Comparison of ENCODE assay signal across 1 cellular context in the genomic region with DNA sequence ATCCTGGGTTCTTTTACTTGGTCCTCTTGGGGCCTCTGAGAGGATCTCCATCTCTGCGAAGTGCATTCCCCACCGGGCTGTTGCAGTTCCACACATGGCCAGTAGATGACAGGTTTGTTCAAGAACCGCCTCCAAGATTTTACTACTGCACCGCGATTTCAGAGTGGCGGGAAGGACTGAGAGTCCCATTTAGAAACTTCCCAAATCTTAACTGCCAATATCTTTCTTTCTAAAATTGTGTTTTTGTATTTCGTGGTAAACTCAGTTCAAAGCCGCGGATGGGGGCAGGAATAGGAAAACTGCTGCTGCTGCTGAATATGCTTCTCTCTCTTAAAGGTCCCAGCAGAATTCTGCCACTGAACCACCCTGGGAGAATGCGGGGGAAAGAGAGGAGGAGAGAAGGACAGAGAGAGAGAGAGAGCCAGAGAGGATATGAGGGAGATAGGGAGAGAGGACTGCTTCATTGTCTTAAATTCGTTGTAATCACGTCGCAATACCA.
A peak's percentile ranks its signal among the peaks of the same experiment; 100 is the strongest.
TF ChIP-seq lines count a peak whose summit lies in the region.

No MANE protein-coding gene starts in this region.

TF ChIP-seq in SK-N-SH, 30 proteins besides CTCF, POLR2A, EP300 and RAD21:
- TF ChIP-seq, protein P1, sequence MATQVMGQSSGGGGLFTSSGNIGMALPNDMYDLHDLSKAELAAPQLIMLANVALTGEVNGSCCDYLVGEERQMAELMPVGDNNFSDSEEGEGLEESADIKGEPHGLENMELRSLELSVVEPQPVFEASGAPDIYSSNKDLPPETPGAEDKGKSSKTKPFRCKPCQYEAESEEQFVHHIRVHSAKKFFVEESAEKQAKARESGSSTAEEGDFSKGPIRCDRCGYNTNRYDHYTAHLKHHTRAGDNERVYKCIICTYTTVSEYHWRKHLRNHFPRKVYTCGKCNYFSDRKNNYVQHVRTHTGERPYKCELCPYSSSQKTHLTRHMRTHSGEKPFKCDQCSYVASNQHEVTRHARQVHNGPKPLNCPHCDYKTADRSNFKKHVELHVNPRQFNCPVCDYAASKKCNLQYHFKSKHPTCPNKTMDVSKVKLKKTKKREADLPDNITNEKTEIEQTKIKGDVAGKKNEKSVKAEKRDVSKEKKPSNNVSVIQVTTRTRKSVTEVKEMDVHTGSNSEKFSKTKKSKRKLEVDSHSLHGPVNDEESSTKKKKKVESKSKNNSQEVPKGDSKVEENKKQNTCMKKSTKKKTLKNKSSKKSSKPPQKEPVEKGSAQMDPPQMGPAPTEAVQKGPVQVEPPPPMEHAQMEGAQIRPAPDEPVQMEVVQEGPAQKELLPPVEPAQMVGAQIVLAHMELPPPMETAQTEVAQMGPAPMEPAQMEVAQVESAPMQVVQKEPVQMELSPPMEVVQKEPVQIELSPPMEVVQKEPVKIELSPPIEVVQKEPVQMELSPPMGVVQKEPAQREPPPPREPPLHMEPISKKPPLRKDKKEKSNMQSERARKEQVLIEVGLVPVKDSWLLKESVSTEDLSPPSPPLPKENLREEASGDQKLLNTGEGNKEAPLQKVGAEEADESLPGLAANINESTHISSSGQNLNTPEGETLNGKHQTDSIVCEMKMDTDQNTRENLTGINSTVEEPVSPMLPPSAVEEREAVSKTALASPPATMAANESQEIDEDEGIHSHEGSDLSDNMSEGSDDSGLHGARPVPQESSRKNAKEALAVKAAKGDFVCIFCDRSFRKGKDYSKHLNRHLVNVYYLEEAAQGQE (IDR thresholded peaks at IDR 0.05; ENCODE audit: low read depth, low read length): no peak
- TF ChIP-seq YY1 (IDR thresholded peaks at IDR 0.05; ENCODE audit: low read depth) (no peak), SMC3 (IDR thresholded peaks at IDR 0.05; ENCODE audit: low read depth, low read length) (peak; percentile 79)
- TF ChIP-seq, protein P2, sequence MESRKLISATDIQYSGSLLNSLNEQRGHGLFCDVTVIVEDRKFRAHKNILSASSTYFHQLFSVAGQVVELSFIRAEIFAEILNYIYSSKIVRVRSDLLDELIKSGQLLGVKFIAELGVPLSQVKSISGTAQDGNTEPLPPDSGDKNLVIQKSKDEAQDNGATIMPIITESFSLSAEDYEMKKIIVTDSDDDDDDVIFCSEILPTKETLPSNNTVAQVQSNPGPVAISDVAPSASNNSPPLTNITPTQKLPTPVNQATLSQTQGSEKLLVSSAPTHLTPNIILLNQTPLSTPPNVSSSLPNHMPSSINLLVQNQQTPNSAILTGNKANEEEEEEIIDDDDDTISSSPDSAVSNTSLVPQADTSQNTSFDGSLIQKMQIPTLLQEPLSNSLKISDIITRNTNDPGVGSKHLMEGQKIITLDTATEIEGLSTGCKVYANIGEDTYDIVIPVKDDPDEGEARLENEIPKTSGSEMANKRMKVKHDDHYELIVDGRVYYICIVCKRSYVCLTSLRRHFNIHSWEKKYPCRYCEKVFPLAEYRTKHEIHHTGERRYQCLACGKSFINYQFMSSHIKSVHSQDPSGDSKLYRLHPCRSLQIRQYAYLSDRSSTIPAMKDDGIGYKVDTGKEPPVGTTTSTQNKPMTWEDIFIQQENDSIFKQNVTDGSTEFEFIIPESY (IDR thresholded peaks at IDR 0.05; ENCODE audit: borderline replicate concordance, low read depth): no peak
